ENCODE assay signal across 22 cellular contexts in the genomic region with DNA sequence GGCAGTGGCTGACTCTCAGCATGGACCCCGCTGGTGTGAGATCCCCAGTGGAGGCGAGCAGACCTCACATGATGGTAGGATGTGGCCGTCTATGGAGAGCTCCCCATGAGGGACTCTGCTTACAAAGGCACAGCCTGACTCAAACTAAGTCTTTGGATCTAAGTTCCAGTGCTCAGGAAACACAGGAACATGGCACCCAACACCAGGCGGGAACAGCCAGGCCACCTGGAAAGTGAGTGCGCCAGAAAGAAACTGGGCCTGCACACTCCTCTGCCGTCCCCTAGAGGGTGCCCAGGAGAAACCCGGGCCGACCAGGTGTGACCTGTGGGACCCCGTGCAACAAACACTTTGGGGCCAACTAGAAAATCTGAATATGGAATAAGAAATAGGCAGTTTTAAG. TPM values are rescaled to one million over a fixed set of nuclear protein-coding genes. Genes with fewer than 3 reads are reported as not detected.
DNase-seq lines count a peak whose midpoint lies in the region; ATAC-seq and TF ChIP-seq lines count a peak whose summit lies in the region.
"Had no signal": no experiment of that assay in that cellular context is flagged by ENCODE, and none has a peak within 500 bp of the region (broad histone marks: within the 10 kb centered on the region; RNA-seq: fewer than 3 reads in every experiment).

No MANE protein-coding gene starts in this region.

- H4K20me1 ChIP-seq in PC-9 (ENCODE audit: insufficient read depth) (no peaks in the 10 kb centered on the region), neural progenitor cell (ENCODE audit: low read depth) (no peaks in the 10 kb centered on the region)

- H3K36me3 Mint-ChIP-seq in neural progenitor cell, result peaks cover 42% of the 10 kb centered on the region

- TF ChIP-seq POLR2A in GM18505 (IDR thresholded peaks at IDR 0.05; ENCODE audit: borderline replicate concordance, extremely low read depth, insufficient read depth, insufficient read length), result no peak

- H3K4me2 ChIP-seq in PC-9 (no peak overlapping the region), neural progenitor cell (no peak overlapping the region)
- H3K4me2 ChIP-seq: BLaER1 treated with 17β-estradiol and CSF1 and Interleukin-3, amounts not matched to agents 10 nM and 100 nM had no signal

- H3K36me3 ChIP-seq in PC-9 (ENCODE audit: low read depth) (peaks cover 9% of the 10 kb centered on the region; the same call in 1 of the 2 replicates), neural progenitor cell (peaks cover 4% of the 10 kb centered on the region)

- H3K4me1 ChIP-seq in PC-9 (replicated peaks; ENCODE audit: insufficient read depth) (no peaks in the 10 kb centered on the region), neural progenitor cell (no peaks in the 10 kb centered on the region)
- H3K4me1 ChIP-seq: SJCRH30, thyroid gland had no signal

- BruUV-seq in PC-9 (replicated peaks; lab: Mats Ljungman, UMichigan), result no TSS peak

- intact Hi-C loops in PC-9 (cut with micrococcal nuclease; ENCODE audit: unreplicated experiment), result no loop called here

- no peak overlapping the region for H3K9ac ChIP-seq in neural progenitor cell
- H3K9ac ChIP-seq: BLaER1 treated with 17β-estradiol and CSF1 and Interleukin-3, amounts not matched to agents 10 nM and 100 nM had no signal

- no peak overlapping the region for H2AFZ ChIP-seq in PC-9
- H2AFZ ChIP-seq in neural progenitor cell (replicated peaks), result no peak overlapping the region

- H3K4me3 Mint-ChIP-seq in neural progenitor cell, result no peak overlapping the region
- H3K4me3 Mint-ChIP-seq: activated CD8-positive, alpha-beta memory T cell treated with anti-CD3 and anti-CD28 coated beads, Interleukin-2, amount 10 ng/mL, durations not matched to agents 7 days and 5 days; effector memory CD8-positive, alpha-beta T cell; T-helper 2 cell treated with Interferon-gamma antibody and Interleukin-4, amounts not matched to agents 5 μg/mL and 100 μg/mL, for 36 hours had no signal

- no peak for ATAC-seq in GM19324 (IDR thresholded peaks at IDR 0.05; ENCODE audit: low FRiP score, unreplicated experiment)
- ATAC-seq in GM18505 (IDR thresholded peaks at IDR 0.05; ENCODE audit: unreplicated experiment), result no peak
- ATAC-seq: activated CD8-positive, alpha-beta memory T cell treated with anti-CD3 and anti-CD28 coated beads, Interleukin-2, amount 10 ng/mL, durations not matched to agents 7 days and 5 days; effector memory CD8-positive, alpha-beta T cell had no signal

- H3F3A ChIP-seq in PC-9 (ENCODE audit: insufficient read depth, low read depth) (no peaks in the 10 kb centered on the region), neural progenitor cell (ENCODE audit: low read depth) (no peaks in the 10 kb centered on the region)

- POLR2A ChIA-PET in PC-9 (lab: Charles Lee; ENCODE audit: unreplicated experiment), result interaction anchor here (0.6 kb wide), 1 partner anchor 117 kb away, joined by 3 read pairs; no protein-coding TSS in a partner anchor

- H3K27ac Mint-ChIP-seq in neural progenitor cell, result no peak overlapping the region
- H3K27ac Mint-ChIP-seq: activated CD8-positive, alpha-beta memory T cell treated with anti-CD3 and anti-CD28 coated beads, Interleukin-2, amount 10 ng/mL, durations not matched to agents 7 days and 5 days; effector memory CD8-positive, alpha-beta T cell; T-helper 2 cell treated with Interferon-gamma antibody and Interleukin-4, amounts not matched to agents 5 μg/mL and 100 μg/mL, for 36 hours had no signal

- H3K9me2 ChIP-seq in PC-9 (ENCODE audit: insufficient read depth), result no peaks in the 10 kb centered on the region

- TF ChIP-seq CTCF in GM10266 (IDR thresholded peaks at IDR 0.05; ENCODE audit: control insufficient read depth, insufficient read depth, low read depth, missing control alignments) (peak; percentile 9), PC-9 (conservative IDR thresholded peaks at IDR 0.05) (0 out of 2 replicates have a peak, but pooled peaks have one; percentile 27), choroid plexus epithelial cell (conservative IDR thresholded peaks at IDR 0.05; ENCODE audit: low read depth, low read length) (peak; percentile 38), neural progenitor cell (IDR thresholded peaks at IDR 0.05) (peak; percentile 35)

- peaks cover 8% of the 10 kb centered on the region for H3K27me3 Mint-ChIP-seq in neural progenitor cell (ENCODE audit: insufficient read depth, low read depth)
- H3K27me3 Mint-ChIP-seq: activated CD8-positive, alpha-beta memory T cell treated with anti-CD3 and anti-CD28 coated beads, Interleukin-2, amount 10 ng/mL, durations not matched to agents 7 days and 5 days; effector memory CD8-positive, alpha-beta T cell had no signal

- no peaks in the 10 kb centered on the region for H3K27me3 ChIP-seq in PC-9 (ENCODE audit: insufficient read depth, low read depth)
- H3K27me3 ChIP-seq in neural progenitor cell, result no peaks in the 10 kb centered on the region
- H3K27me3 ChIP-seq: BLaER1 treated with 17β-estradiol and CSF1 and Interleukin-3, amounts not matched to agents 10 nM and 100 nM; SJCRH30; thyroid gland had no signal

- H3K27ac ChIP-seq in PC-9 (no peak overlapping the region), neural progenitor cell (no peak overlapping the region)
- H3K27ac ChIP-seq: BLaER1 treated with 17β-estradiol and CSF1 and Interleukin-3, amounts not matched to agents 10 nM and 100 nM; HL-60; SJCRH30; thyroid gland had no signal

- DNase-seq in GM10266 (ENCODE audit: extremely low spot score), result no peak
- DNase-seq in PC-9, result no peak
- no peak for DNase-seq in choroid plexus epithelial cell (ENCODE audit: low read depth)
- no peak for DNase-seq in neural progenitor cell (ENCODE audit: low spot score)
- DNase-seq in OCI-M1 (lab: John Stamatoyannopoulos, UW), result no peak
- DNase-seq in NCI-H2171 treated with DMSO at 0.1 percent for 48 hours (lab: John Stamatoyannopoulos, UW), result no peak
- DNase-seq: activated CD4-positive, CD25-positive, alpha-beta regulatory T cell; activated CD8-positive, alpha-beta memory T cell treated with anti-CD3 and anti-CD28 coated beads, Interleukin-2, amount 10 ng/mL, durations not matched to agents 7 days and 5 days; activated effector memory CD4-positive, alpha-beta T cell treated with Interleukin-2 at 50 U/mL for 16 hours; cerebellar nuclear complex; effector memory CD8-positive, alpha-beta T cell; NCI-H1048; NCI-H524; retina; SJCRH30; stimulated activated naive CD4-positive, alpha-beta T cell; thyroid gland had no signal

- H3K79me2 ChIP-seq in PC-9 (ENCODE audit: low read depth) (no peaks in the 10 kb centered on the region), neural progenitor cell (ENCODE audit: low read depth) (no peaks in the 10 kb centered on the region)

- no peaks in the 10 kb centered on the region for H3K9me3 ChIP-seq in PC-9 (ENCODE audit: insufficient read depth, low read depth)
- H3K9me3 ChIP-seq in neural progenitor cell (ENCODE audit: low read depth), result no peaks in the 10 kb centered on the region
- H3K9me3 ChIP-seq: BLaER1 treated with 17β-estradiol and CSF1 and Interleukin-3, amounts not matched to agents 10 nM and 100 nM; SJCRH30; thyroid gland had no signal

- H3K4me3 ChIP-seq in PC-9 (no peak overlapping the region), choroid plexus epithelial cell (ENCODE audit: low read depth, low read length) (no peak overlapping the region), neural progenitor cell (no peak overlapping the region)
- H3K4me3 ChIP-seq: BLaER1 treated with 17β-estradiol and CSF1 and Interleukin-3, amounts not matched to agents 10 nM and 100 nM; SJCRH30; thyroid gland had no signal

- no peaks in the 10 kb centered on the region for H3K9me3 Mint-ChIP-seq in neural progenitor cell
- H3K9me3 Mint-ChIP-seq: effector memory CD8-positive, alpha-beta T cell; T-helper 2 cell treated with Interferon-gamma antibody and Interleukin-4, amounts not matched to agents 5 μg/mL and 100 μg/mL, for 36 hours had no signal

- CTCF ChIA-PET in PC-9 (lab: Charles Lee), result no interaction called here

- H3K4me1 Mint-ChIP-seq in neural progenitor cell, result no peaks in the 10 kb centered on the region

RNA-seq across cellular contexts. Expression of gene PITRM1, which starts 10.0 kb away (rescaled TPM):
- total RNA-seq in PC-9 (2021) (92.3 and 124 TPM in 2 replicates), neural progenitor cell (ENCODE audit: low replicate concordance) (27.2 and 38.0 TPM in 2 replicates)
